8 cellular contexts compared by ENCODE assay signal in the genomic region with DNA sequence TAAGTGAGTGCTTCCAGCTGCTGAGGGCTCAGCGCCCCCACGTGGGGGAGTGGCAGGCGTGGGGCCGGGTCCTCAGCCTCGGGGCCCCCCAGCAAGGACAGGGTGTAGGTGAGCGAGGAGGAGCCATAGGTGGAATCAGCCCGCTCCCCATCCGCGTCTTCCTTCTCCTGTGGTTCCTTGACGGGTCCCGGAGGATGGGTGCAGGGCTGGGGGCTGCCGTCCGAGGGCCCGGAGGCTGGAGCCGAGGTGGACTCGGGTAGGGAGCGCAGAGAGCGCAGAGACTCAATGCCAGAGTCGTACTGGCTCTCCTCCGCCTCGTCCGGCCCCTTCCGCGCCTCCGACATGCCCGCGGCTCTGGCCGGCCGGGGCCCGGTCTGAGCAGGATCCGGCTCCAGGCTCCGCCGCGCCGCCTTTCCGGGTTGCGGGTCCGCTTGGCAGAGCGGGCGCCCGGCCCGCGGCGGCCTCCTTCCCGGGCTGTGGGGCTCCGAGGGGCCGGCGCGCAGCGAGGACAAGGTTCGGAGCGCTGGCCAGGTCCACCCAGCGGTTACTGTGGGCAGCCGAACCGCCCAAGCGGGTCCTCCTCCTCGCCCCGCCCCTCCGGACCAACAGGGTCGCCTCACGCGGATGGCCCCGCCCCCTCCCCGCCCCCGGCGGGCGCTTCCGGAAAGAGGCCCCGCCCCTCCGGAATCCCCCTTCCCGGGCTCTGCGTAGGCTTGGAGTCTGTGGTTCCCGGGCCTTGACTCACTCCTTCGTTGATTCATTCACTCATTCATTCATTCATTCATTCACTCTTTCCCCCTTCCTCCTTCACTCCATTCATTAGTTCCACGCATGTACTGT. TPM values are rescaled to one million over a fixed set of nuclear protein-coding genes. Genes with fewer than 3 reads are reported as not detected.
DNase-seq lines count a peak whose midpoint lies in the region; ATAC-seq lines count a peak whose summit lies in the region.

A gene with protein sequence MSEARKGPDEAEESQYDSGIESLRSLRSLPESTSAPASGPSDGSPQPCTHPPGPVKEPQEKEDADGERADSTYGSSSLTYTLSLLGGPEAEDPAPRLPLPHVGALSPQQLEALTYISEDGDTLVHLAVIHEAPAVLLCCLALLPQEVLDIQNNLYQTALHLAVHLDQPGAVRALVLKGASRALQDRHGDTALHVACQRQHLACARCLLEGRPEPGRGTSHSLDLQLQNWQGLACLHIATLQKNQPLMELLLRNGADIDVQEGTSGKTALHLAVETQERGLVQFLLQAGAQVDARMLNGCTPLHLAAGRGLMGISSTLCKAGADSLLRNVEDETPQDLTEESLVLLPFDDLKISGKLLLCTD (minus strand): TSS at position 549 of the 840 bp plus-strand sequence. CDS start 205 bp downstream, at position 344.

- peak within 1 kb of the TSS; percentile 86 for H3K4me3 ChIP-seq in CD8-positive, alpha-beta memory T cell (ENCODE audit: low read length)

- CTCF ChIA-PET in CD8-positive, alpha-beta memory T cell (lab: Charles Lee): interaction anchor here (0.7 to 5.5 kb wide), 9 partner anchors 10 to 169 kb away, joined by 3 to 53 read pairs (median 4); a partner anchor contains a TSS

- peaks cover 21% of the 10 kb centered on the region for H3K27me3 ChIP-seq in CD8-positive, alpha-beta memory T cell (ENCODE audit: insufficient read depth, low read length, poor library complexity, severe bottlenecking)

- H3K36me3 Mint-ChIP-seq in CD8-positive, alpha-beta memory T cell: peaks cover 0 to 25% (median 5%) of the 10 kb centered on the region in 3 donors

- H3K9me3 ChIP-seq in CD8-positive, alpha-beta memory T cell (ENCODE audit: low read length): no peaks in the 10 kb centered on the region

- peaks cover 17% of the 10 kb centered on the region in 2 donors for H3K27me3 Mint-ChIP-seq in CD8-positive, alpha-beta memory T cell

- peak within 1 kb of the TSS; percentile 88 to 96 (median 91) for H3K4me3 Mint-ChIP-seq in CD8-positive, alpha-beta memory T cell

- peaks cover 45 to 51% (median 47%) of the 10 kb centered on the region in 3 donors for H3K4me1 Mint-ChIP-seq in CD8-positive, alpha-beta memory T cell

- peak within 1 kb of the TSS; percentile 93 for H3K27ac ChIP-seq in CD8-positive, alpha-beta memory T cell (ENCODE audit: low read depth, low read length)
- peak within 1 kb of the TSS; percentile 46 for H3K27ac ChIP-seq in epithelial cell of prostate

- peaks cover 30% of the 10 kb centered on the region for H3K4me1 ChIP-seq in CD8-positive, alpha-beta memory T cell (ENCODE audit: insufficient read depth, low read length)

- POLR2A ChIA-PET in CD8-positive, alpha-beta memory T cell (lab: Charles Lee): interaction anchor here (0.6 to 2.5 kb wide), 4 partner anchors 10 to 42 kb away, joined by 3 to 23 read pairs (median 7); a partner anchor contains a TSS

- no peaks in the 10 kb centered on the region for H3K9me3 Mint-ChIP-seq in CD8-positive, alpha-beta memory T cell

- peak within 1 kb of the TSS; percentile 78 to 99 (median 98) for H3K27ac Mint-ChIP-seq in CD8-positive, alpha-beta memory T cell

- peak; percentile 93 to 97 (median 96) for DNase-seq in CD8-positive, alpha-beta memory T cell
- DNase-seq in HuH-7.5 (ENCODE audit: low spot score) (peak; percentile 90), OCI-M1 (lab: John Stamatoyannopoulos, UW) (peak; percentile 96), activated T-cell treated with anti-CD3 and anti-CD28 coated beads for 4 hours (peak; percentile 97), epithelial cell of prostate (ENCODE audit: low read depth, low spot score) (peak; percentile 73), mucosa of gallbladder (ENCODE audit: low spot score) (peak; percentile 95)
- DNase-seq in stimulated activated CD8-positive, alpha-beta memory T cell treated with anti-CD3 and anti-CD28 coated beads, Interleukin-4, amount 100 ng/mL, for 4 hours (ENCODE audit: low read depth in 2 of 2, low spot score in 1 of 2): peak; percentile 91 to 94

- peak; percentile 32 for ATAC-seq in GM21360 (IDR thresholded peaks at IDR 0.05; ENCODE audit: unreplicated experiment)

- H3K36me3 ChIP-seq in CD8-positive, alpha-beta memory T cell (ENCODE audit: insufficient read depth, low read length): no peaks in the 10 kb centered on the region

RNA-seq across cellular contexts. Expression of the gene that starts here (rescaled TPM):
- 10 to 100 TPM; 33.1 to 34.3 TPM for total RNA-seq in CD8-positive, alpha-beta memory T cell
- polyA plus RNA-seq in CD8-positive, alpha-beta memory T cell: 5.3 TPM
- total RNA-seq in mucosa of gallbladder: 10.9 TPM

Comparison
In these comparisons a context has a peak if more than half of its experiments do, and no peak if none do; other contexts are left out.
1. Peak in every context shown above with its lines: DNase-seq, ATAC-seq, H3K4me3 ChIP-seq and H3K27ac ChIP-seq.